In genomic region chr10:118971876-118972275, GRCh38 we compare ENCODE assay signal across 22 cellular contexts. TPM values are rescaled to one million over a fixed set of nuclear protein-coding genes. Genes with fewer than 3 reads are reported as not detected.
DNase-seq lines count a peak whose midpoint lies in the region; ATAC-seq, FAIRE-seq and TF ChIP-seq lines count a peak whose summit lies in the region.
"Had no signal": no experiment of that assay in that cellular context is flagged by ENCODE, and none has a peak within 500 bp of the region (broad histone marks: within the 10 kb centered on the region; RNA-seq: fewer than 3 reads in every experiment).

No MANE protein-coding gene starts in this region.

- H3K14ac ChIP-seq in H1 (ENCODE audit: insufficient read length) (no peak overlapping the region), neuronal stem cell (ENCODE audit: low read length) (no peak overlapping the region)

- DNase-seq in cardiac septum (ENCODE audit: low spot score), result peak; percentile 39
- DNase-seq in left ventricle myocardium superior, result no peak
- DNase-seq in H1 (ENCODE audit: low read depth in 1 of 2, low spot score in 2 of 2), result no peak
- no peak for DNase-seq in neuronal stem cell (ENCODE audit: low spot score)
- no peak for DNase-seq in NCI-H2171 (lab: John Stamatoyannopoulos, UW)
- DNase-seq in T-helper 1 cell, result no peak
- DNase-seq in T1000 (lab: John Stamatoyannopoulos, UW), result no peak
- DNase-seq: ACHN; C1 segment of cervical spinal cord; CD8-positive, alpha-beta T cell; KBM-7; NCI-H1105; NCI-H146; NCI-H2029; NCI-H524 treated with DMSO at 0.1 percent for 48 hours had no signal

- H3K18ac ChIP-seq in H1 (ENCODE audit: extremely low read depth, low read length), result no peak overlapping the region
- peak overlapping the region; percentile 28 for H3K18ac ChIP-seq in neuronal stem cell (ENCODE audit: low read length)

- H2BK120ac ChIP-seq in H1 (replicated peaks; ENCODE audit: low read depth, low read length), result no peak overlapping the region
- H2BK120ac ChIP-seq in neuronal stem cell (ENCODE audit: low read depth, low read length), result no peak overlapping the region

- peak; percentile 18 to 31 (median 19); a peak in 3 of 4 replicates for TF ChIP-seq CTCF in H1 (IDR thresholded peaks at IDR 0.05; ENCODE audit: control extremely low read depth in 1 of 3, insufficient read depth in 1 of 3, low read depth in 1 of 3, low read length in 3 of 3)

- CTCF ChIA-PET in H1 (lab: Charles Lee; ENCODE audit: partially characterized antibody), result interaction anchor here (1.0 to 2.0 kb wide), 2 partner anchors 10 to 16 kb away, joined by 5 read pairs; no protein-coding TSS in a partner anchor

- H2BK15ac ChIP-seq in H1 (ENCODE audit: low read length), result no peak overlapping the region
- no peak overlapping the region for H2BK15ac ChIP-seq in neuronal stem cell (ENCODE audit: low read length)

- no peak overlapping the region for H3K9ac ChIP-seq in H1 (replicated peaks in 1 of 4; ENCODE audit: extremely low read depth in 1 of 4, low read depth in 3 of 4, low read length in 3 of 4)
- H3K9ac ChIP-seq in neuronal stem cell (ENCODE audit: low read depth, low read length, poor library complexity), result no peak overlapping the region

- H3K9me3 ChIP-seq in H1 (ENCODE audit: insufficient read depth in 2 of 2, low read depth in 1 of 2, low read length in 1 of 2) (peaks cover 0 to 5% of the 10 kb centered on the region in 2 experiments; a peak in 1 of 4 replicates), neuronal stem cell (replicated peaks in 1 of 2; ENCODE audit: control insufficient read depth in 2 of 2, insufficient read depth in 1 of 2, low read depth in 1 of 2, low read length in 2 of 2) (peaks cover 0 to 8% of the 10 kb centered on the region in 2 donors)
- H3K9me3 ChIP-seq: HAP-1, SJSA1 had no signal

- H2BK5ac ChIP-seq in H1 (ENCODE audit: low read depth, low read length), result no peak overlapping the region
- H2BK5ac ChIP-seq in neuronal stem cell (ENCODE audit: low read length), result no peak overlapping the region

- H2AK5ac ChIP-seq in H1 (ENCODE audit: low read depth, low read length) (no peak overlapping the region), neuronal stem cell (ENCODE audit: low read depth, low read length) (no peak overlapping the region)

- H3K4me1 ChIP-seq in H1 (replicated peaks in 1 of 4; ENCODE audit: control insufficient read depth in 3 of 4, insufficient read depth in 4 of 4, low read length in 3 of 4) (no peaks in the 10 kb centered on the region), neuronal stem cell (ENCODE audit: control insufficient read depth in 2 of 2, insufficient read depth in 1 of 2, low read depth in 1 of 2, low read length in 2 of 2) (peaks cover 0 to 2% of the 10 kb centered on the region in 2 donors)
- H3K4me1 ChIP-seq: HAP-1, SJSA1 had no signal

- no peak for ATAC-seq in left ventricle myocardium superior
- ATAC-seq in GM18861 (IDR thresholded peaks at IDR 0.05; ENCODE audit: unreplicated experiment), result no peak
- ATAC-seq: CD8-positive, alpha-beta T cell; HepG2 had no signal

- no peaks in the 10 kb centered on the region for H3K36me3 ChIP-seq in H1 (ENCODE audit: control insufficient read depth in 2 of 4, insufficient read depth in 4 of 4, low read length in 3 of 4)
- no peaks in the 10 kb centered on the region for H3K36me3 ChIP-seq in neuronal stem cell (replicated peaks in 1 of 2; ENCODE audit: control insufficient read depth in 2 of 2, insufficient read depth in 2 of 2, low read length in 2 of 2)
- H3K36me3 ChIP-seq: HAP-1, SJSA1 had no signal

- no peak overlapping the region for H3K23ac ChIP-seq in H1 (ENCODE audit: insufficient read length)
- H3K23ac ChIP-seq in neuronal stem cell (ENCODE audit: low read depth, low read length, poor library complexity), result no peak overlapping the region

- WGBS in H1 (ENCODE audit: extremely low coverage in 1 of 2, insufficient coverage in 1 of 2, insufficient read length in 1 of 2, insufficient replicate concordance in 2 of 2, low coverage in 1 of 2, low lambda C conversion rate in 2 of 2, missing lambda C conversion rate in 1 of 2), 2 experiments, result 72% methylated on average over 3 of the region's 3 CpGs; no CpG with 5 or more reads in 1 of the 2 experiments
- WGBS in neuronal stem cell (ENCODE audit: extremely low coverage in 2 of 2, insufficient read length in 2 of 2, insufficient replicate concordance in 1 of 2), 2 donors, result no CpG with 5 or more reads among the region's 3 CpGs

- no peak for TF ChIP-seq EP300 in H1 (IDR thresholded peaks at IDR 0.05; ENCODE audit: borderline replicate concordance in 1 of 2, low read depth in 2 of 2, low read length in 2 of 2)

- no peak overlapping the region for H4K5ac ChIP-seq in H1 (ENCODE audit: insufficient read length, low read depth, low read length)

- H4K8ac ChIP-seq in H1 (ENCODE audit: extremely low read depth, insufficient read depth, low read length) (no peak overlapping the region), neuronal stem cell (ENCODE audit: low read depth, low read length) (no peak overlapping the region)

- no peaks in the 10 kb centered on the region for H3K23me2 ChIP-seq in H1 (ENCODE audit: low read depth, low read length)

- H3K27ac ChIP-seq in H1 (ENCODE audit: low read depth, low read length), result no peak overlapping the region
- H3K27ac ChIP-seq in neuronal stem cell (replicated peaks; ENCODE audit: low read length), result no peak overlapping the region
- H3K27ac ChIP-seq: 22Rv1, HL-60, SJSA1 had no signal

- no peak overlapping the region for H2BK20ac ChIP-seq in H1 (ENCODE audit: low read length)

- H3K79me1 ChIP-seq in H1 (ENCODE audit: low read depth, low read length) (no peaks in the 10 kb centered on the region), neuronal stem cell (ENCODE audit: low read depth, low read length) (no peaks in the 10 kb centered on the region)

- intact Hi-C loops in cardiac septum (cut with DNase I), result no loop called here
- intact Hi-C loops in left ventricle myocardium superior (cut with micrococcal nuclease), result no loop called here

- FAIRE-seq in H1 (lab: Jason Lieb, UNC), result no peak
- FAIRE-seq: HepG2, RCC 7860 had no signal

- H3K4ac ChIP-seq in H1 (replicated peaks; ENCODE audit: insufficient read length, low read depth, low read length) (no peak overlapping the region), neuronal stem cell (ENCODE audit: low read length) (no peak overlapping the region)

- no peak overlapping the region for H3K4me2 ChIP-seq in H1 (ENCODE audit: insufficient read depth in 1 of 2, low read depth in 2 of 2, low read length in 2 of 2)
- H3K4me2 ChIP-seq in neuronal stem cell (ENCODE audit: insufficient read depth, low read length, poor library complexity, severe bottlenecking), result no peak overlapping the region

- no peaks in the 10 kb centered on the region for H3K79me2 ChIP-seq in H1 (ENCODE audit: control insufficient read depth in 1 of 2, insufficient read depth in 2 of 2, low read length in 2 of 2)

- no peaks in the 10 kb centered on the region for H4K20me1 ChIP-seq in H1 (replicated peaks in 1 of 2; ENCODE audit: control insufficient read depth in 1 of 2, insufficient read depth in 2 of 2, low read length in 2 of 2)

- H3K4me3 ChIP-seq in H1 (ENCODE audit: extremely low read depth in 1 of 4, insufficient read depth in 2 of 4, low read depth in 3 of 4, low read length in 4 of 4) (no peak overlapping the region), neuronal stem cell (ENCODE audit: low read length in 2 of 2) (no peak overlapping the region)
- H3K4me3 ChIP-seq: HAP-1, SJSA1 had no signal

- POLR2A ChIA-PET in H1 (lab: Charles Lee; ENCODE audit: partially characterized antibody), result no interaction called here

- no peak overlapping the region for H2AFZ ChIP-seq in H1 (ENCODE audit: low read length)
- no peak overlapping the region for H2AFZ ChIP-seq in neuronal stem cell (ENCODE audit: low read length)

- H4K91ac ChIP-seq in H1 (replicated peaks; ENCODE audit: insufficient read length, low read length) (no peak overlapping the region), neuronal stem cell (ENCODE audit: low read depth, low read length, poor library complexity) (no peak overlapping the region)

- H3K27me3 ChIP-seq in H1 (replicated peaks in 1 of 4; ENCODE audit: control insufficient read depth in 3 of 4, extremely low read depth in 1 of 4, insufficient read depth in 3 of 4, low read length in 3 of 4) (no peaks in the 10 kb centered on the region), neuronal stem cell (ENCODE audit: control insufficient read depth in 3 of 3, insufficient read depth in 3 of 3, low read depth in 1 of 3, low read length in 3 of 3) (no peaks in the 10 kb centered on the region)

- TF ChIP-seq RAD21 in H1 (IDR thresholded peaks at IDR 0.05 in 1 of 2, conservative IDR thresholded peaks at IDR 0.05 in 1 of 2; ENCODE audit: low read depth in 2 of 2, low read length in 2 of 2), result peak; percentile 12 to 38; a peak in 3 of 4 replicates

- H3K56ac ChIP-seq in H1 (replicated peaks; ENCODE audit: insufficient read length, low read depth, low read length), result no peak overlapping the region

- TF ChIP-seq POLR2A in H1 (IDR thresholded peaks at IDR 0.05; ENCODE audit: control extremely low read depth in 1 of 2, low read depth in 2 of 2, low read length in 2 of 2), result no peak

- H2BK12ac ChIP-seq in H1 (ENCODE audit: low read depth, low read length) (no peak overlapping the region), neuronal stem cell (ENCODE audit: low read length) (no peak overlapping the region)

TF ChIP-seq in H1, 55 proteins besides CTCF, POLR2A, EP300 and RAD21 (continues in another document):
- TF ChIP-seq ASH2L (IDR thresholded peaks at IDR 0.05; ENCODE audit: low read length) (no peak), SP2 (IDR thresholded peaks at IDR 0.05; ENCODE audit: low read length) (no peak), CBX5 (IDR thresholded peaks at IDR 0.05; ENCODE audit: low read depth, low read length) (no peak), TAF1 (IDR thresholded peaks at IDR 0.05; ENCODE audit: low read depth, low read length) (no peak)

RNA-seq across cellular contexts. Expression of gene NANOS1, which starts 57.6 kb away (rescaled TPM):
- total RNA-seq in cardiac septum (10.3 TPM), left ventricle myocardium superior (8.7 TPM)
- 3.1 and 5.4 TPM in 2 replicates for total RNA-seq in H1 (2021; fragmentation: NEBNext Ultra II Directional; extraction: Animal tissue kit (Norgen Biotek cat#: 25700))
- 2.3 and 3.9 TPM in 2 replicates for polyA plus RNA-seq in H1 (2011; rRNA removed)
- polyA plus RNA-seq in H1 (2011; cell fraction: cytosol; rRNA removed), result 3.4 TPM
- polyA plus RNA-seq in H1 (2011; cell fraction: nucleus; rRNA removed), result 1.9 TPM
- 2.9 to 4.0 TPM (median 3.3 TPM) in 4 replicates for polyA plus RNA-seq in H1 (2012, experiment 1 of 2)
- polyA plus RNA-seq in H1 (2012, experiment 2 of 2), result 4.6 TPM
- 3.8 TPM for polyA plus RNA-seq in H1 (2013, experiment 1 of 2)
- 3.8 TPM for polyA plus RNA-seq in H1 (2013, experiment 2 of 2)
- 1.6 and 2.0 TPM in 2 replicates for polyA minus RNA-seq in H1 (2011; rRNA and poly(A)+ RNA removed)
- 5.0 TPM for polyA minus RNA-seq in H1 (2011; cell fraction: cytosol; rRNA and poly(A)+ RNA removed)
- 5.7 TPM for polyA minus RNA-seq in H1 (2011; cell fraction: nucleus; rRNA and poly(A)+ RNA removed)
- 10.7 TPM for polyA plus RNA-seq in neuronal stem cell (2013, experiment 1 of 2)
- polyA plus RNA-seq in neuronal stem cell (2013, experiment 2 of 2), result 11.1 TPM
